26 cellular contexts compared by ENCODE assay signal in the genomic region with DNA sequence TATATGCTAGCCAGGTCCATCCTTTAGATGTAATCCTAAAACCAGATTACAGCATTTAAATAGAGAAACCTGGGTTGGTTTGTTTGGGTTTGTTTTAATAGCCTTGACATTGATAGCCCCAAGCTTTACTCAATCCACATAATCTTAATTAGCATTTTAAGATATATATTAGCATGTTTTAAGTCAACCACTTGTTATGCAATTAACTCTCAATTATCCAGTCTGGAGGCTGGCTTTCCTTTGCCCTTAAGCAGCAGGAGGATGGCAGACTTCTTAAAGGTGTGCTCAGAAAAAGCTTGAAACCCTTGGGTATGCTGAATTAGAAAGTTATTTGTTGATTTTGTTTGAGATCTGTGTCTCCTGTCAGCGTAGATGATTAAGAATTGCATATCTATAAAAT. TPM values are rescaled to one million over a fixed set of nuclear protein-coding genes. Genes with fewer than 3 reads are reported as not detected.
DNase-seq lines count a peak whose midpoint lies in the region; ATAC-seq and TF ChIP-seq lines count a peak whose summit lies in the region.
"Had no signal": no experiment of that assay in that cellular context is flagged by ENCODE, and none has a peak within 500 bp of the region (broad histone marks: within the 10 kb centered on the region; RNA-seq: fewer than 3 reads in every experiment).

No MANE protein-coding gene starts in this region.

- CTCF ChIA-PET in WTC11 (lab: Charles Lee): no interaction called here
- CTCF ChIA-PET in activated CD8-positive, alpha-beta T cell treated with anti-CD3 and anti-CD28 coated beads for 36 hours (lab: Charles Lee): interaction anchor here (1.8 kb wide), 1 partner anchor 215 kb away, joined by 4 read pairs; no protein-coding TSS in a partner anchor

- H3K36me3 ChIP-seq in iPS-20b (ENCODE audit: insufficient read depth, low read depth, low read length): peaks cover 20% of the 10 kb centered on the region; the same call in 1 of the 2 replicates
- H3K36me3 ChIP-seq in gastrocnemius medialis: no peaks in the 10 kb centered on the region
- H3K36me3 ChIP-seq: BE2C, MG63 had no signal

- peaks cover 31% of the 10 kb centered on the region for H3K36me3 Mint-ChIP-seq in WTC11
- H3K36me3 Mint-ChIP-seq in activated T-helper 2 cell treated with anti-CD3 and anti-CD28 coated beads, Interferon-gamma antibody, Interleukin-2, Interleukin-4, amounts not matched to agents 10 μg/mL and 5 μg/mL and 100 μg/mL, durations not matched to agents 14 hours and 24 hours and 36 hours (ENCODE audit: low read depth): no peaks in the 10 kb centered on the region
- no peaks in the 10 kb centered on the region for H3K36me3 Mint-ChIP-seq in activated CD8-positive, alpha-beta T cell treated with anti-CD3 and anti-CD28 coated beads for 36 hours (ENCODE audit: low read depth)

- H3K4me1 Mint-ChIP-seq in WTC11: peaks cover 55% of the 10 kb centered on the region
- no peaks in the 10 kb centered on the region for H3K4me1 Mint-ChIP-seq in activated T-helper 2 cell treated with anti-CD3 and anti-CD28 coated beads, Interferon-gamma antibody, Interleukin-2, Interleukin-4, amounts not matched to agents 10 μg/mL and 5 μg/mL and 100 μg/mL, durations not matched to agents 14 hours and 24 hours and 36 hours (ENCODE audit: low read depth)
- H3K4me1 Mint-ChIP-seq in activated CD8-positive, alpha-beta T cell treated with anti-CD3 and anti-CD28 coated beads for 36 hours (ENCODE audit: low read depth): no peaks in the 10 kb centered on the region

- no peak for TF ChIP-seq POLR2A in gastrocnemius medialis (IDR thresholded peaks at IDR 0.05)

- H3K27me3 Mint-ChIP-seq in WTC11 (ENCODE audit: low read depth): peaks cover 31% of the 10 kb centered on the region
- peaks cover 5% of the 10 kb centered on the region for H3K27me3 Mint-ChIP-seq in activated T-helper 2 cell treated with anti-CD3 and anti-CD28 coated beads, Interferon-gamma antibody, Interleukin-2, Interleukin-4, amounts not matched to agents 10 μg/mL and 5 μg/mL and 100 μg/mL, durations not matched to agents 14 hours and 24 hours and 36 hours (ENCODE audit: low read depth)
- peaks cover 8% of the 10 kb centered on the region for H3K27me3 Mint-ChIP-seq in activated CD8-positive, alpha-beta T cell treated with anti-CD3 and anti-CD28 coated beads for 36 hours

- H3K9ac ChIP-seq in iPS-20b (ENCODE audit: low read depth, low read length): peak overlapping the region; percentile 60

- TF ChIP-seq CTCF in WTC11 (IDR thresholded peaks at IDR 0.05): no peak
- TF ChIP-seq CTCF in gastrocnemius medialis (IDR thresholded peaks at IDR 0.05 in 4 of 5, conservative IDR thresholded peaks at IDR 0.05 in 1 of 5): no peak
- TF ChIP-seq CTCF in activated CD8-positive, alpha-beta T cell treated with anti-CD3 and anti-CD28 coated beads for 36 hours (IDR thresholded peaks at IDR 0.05): no peak

- peak; percentile 78 for ATAC-seq in WTC11
- ATAC-seq in gastrocnemius medialis: no peak
- ATAC-seq in activated CD8-positive, alpha-beta T cell treated with anti-CD3 and anti-CD28 coated beads for 36 hours: no peak
- ATAC-seq: HCT116, Panc1 had no signal

- H3K4me3 Mint-ChIP-seq in WTC11: peak overlapping the region; percentile 55
- H3K4me3 Mint-ChIP-seq in activated T-helper 2 cell treated with anti-CD3 and anti-CD28 coated beads, Interferon-gamma antibody, Interleukin-2, Interleukin-4, amounts not matched to agents 10 μg/mL and 5 μg/mL and 100 μg/mL, durations not matched to agents 14 hours and 24 hours and 36 hours (ENCODE audit: low read depth): no peak overlapping the region
- no peak overlapping the region for H3K4me3 Mint-ChIP-seq in activated CD8-positive, alpha-beta T cell treated with anti-CD3 and anti-CD28 coated beads for 36 hours

- peak overlapping the region; percentile 70 for H3K27ac Mint-ChIP-seq in WTC11
- no peak overlapping the region for H3K27ac Mint-ChIP-seq in activated T-helper 2 cell treated with anti-CD3 and anti-CD28 coated beads, Interferon-gamma antibody, Interleukin-2, Interleukin-4, amounts not matched to agents 10 μg/mL and 5 μg/mL and 100 μg/mL, durations not matched to agents 14 hours and 24 hours and 36 hours
- H3K27ac Mint-ChIP-seq in activated CD8-positive, alpha-beta T cell treated with anti-CD3 and anti-CD28 coated beads for 36 hours: no peak overlapping the region

- intact Hi-C loops in activated T-helper 2 cell treated with anti-CD3 and anti-CD28 coated beads, Interferon-gamma antibody, Interleukin-2, Interleukin-4, amounts not matched to agents 10 μg/mL and 5 μg/mL and 100 μg/mL, durations not matched to agents 14 hours and 24 hours and 36 hours (cut with micrococcal nuclease): no loop called here
- intact Hi-C loops in gastrocnemius medialis (cut with DNase I; ENCODE audit: low total_unique reads): no loop called here
- intact Hi-C loops in activated CD8-positive, alpha-beta T cell treated with anti-CD3 and anti-CD28 coated beads for 36 hours (cut with micrococcal nuclease): no loop called here

- H3K27me3 ChIP-seq in iPS-20b (ENCODE audit: insufficient read depth, low read length): no peaks in the 10 kb centered on the region
- H3K27me3 ChIP-seq in gastrocnemius medialis: no peaks in the 10 kb centered on the region
- H3K27me3 ChIP-seq: BE2C, MG63 had no signal

- peak; percentile 11 for DNase-seq in NCI-H82 (lab: John Stamatoyannopoulos, UW)
- no peak for DNase-seq in NCI-H82 treated with DMSO at 0.1 percent for 48 hours (lab: John Stamatoyannopoulos, UW; ENCODE audit: unreplicated experiment)
- DNase-seq in WTC11 (ENCODE audit: low spot score): no peak
- no peak for DNase-seq in activated T-helper 2 cell treated with anti-CD3 and anti-CD28 coated beads, Interferon-gamma antibody, Interleukin-2, Interleukin-4, amounts not matched to agents 10 μg/mL and 5 μg/mL and 100 μg/mL, durations not matched to agents 14 hours and 24 hours and 36 hours (ENCODE audit: low spot score)
- no peak for DNase-seq in gastrocnemius medialis
- no peak for DNase-seq in activated CD8-positive, alpha-beta T cell treated with anti-CD3 and anti-CD28 coated beads for 36 hours
- DNase-seq: 8988T, ACHN, BE2C, Calu3, DMS153, GOT3, IMR-90, KG1, MG63, NCI-H2029, NCI-H446, NCI-H526, SHP77 had no signal

- H3K9me3 Mint-ChIP-seq in WTC11: peaks cover 7% of the 10 kb centered on the region
- H3K9me3 Mint-ChIP-seq in activated T-helper 2 cell treated with anti-CD3 and anti-CD28 coated beads, Interferon-gamma antibody, Interleukin-2, Interleukin-4, amounts not matched to agents 10 μg/mL and 5 μg/mL and 100 μg/mL, durations not matched to agents 14 hours and 24 hours and 36 hours: no peaks in the 10 kb centered on the region
- H3K9me3 Mint-ChIP-seq in activated CD8-positive, alpha-beta T cell treated with anti-CD3 and anti-CD28 coated beads for 36 hours: no peaks in the 10 kb centered on the region

- H3K4me1 ChIP-seq in iPS-20b (ENCODE audit: insufficient read depth, low read length) (peaks cover 27% of the 10 kb centered on the region), gastrocnemius medialis (no peaks in the 10 kb centered on the region)
- H3K4me1 ChIP-seq: BE2C had no signal

- in situ Hi-C loops in gastrocnemius medialis (cut with MboI; ENCODE audit: low sequenced_read_pairs in 4 of 4): no loop called here

- H3K4me3 ChIP-seq in iPS-20b (ENCODE audit: low read length): peak overlapping the region; percentile 42
- no peak overlapping the region for H3K4me3 ChIP-seq in gastrocnemius medialis
- H3K4me3 ChIP-seq: MG63 had no signal

- POLR2A ChIA-PET in WTC11 (lab: Charles Lee): interaction anchor here (0.6 kb wide), 1 partner anchor 18 kb away, joined by 4 read pairs; no protein-coding TSS in a partner anchor
- POLR2A ChIA-PET in activated CD8-positive, alpha-beta T cell treated with anti-CD3 and anti-CD28 coated beads for 36 hours (lab: Charles Lee): no interaction called here

- H3K9me3 ChIP-seq in iPS-20b (ENCODE audit: insufficient read depth, low read depth, low read length) (no peaks in the 10 kb centered on the region), gastrocnemius medialis (no peaks in the 10 kb centered on the region)
- H3K9me3 ChIP-seq: BE2C, MG63 had no signal

- H3K27ac ChIP-seq in iPS-20b (ENCODE audit: low read length) (no peak overlapping the region), gastrocnemius medialis (no peak overlapping the region)
- H3K27ac ChIP-seq: RWPE1 had no signal

TF ChIP-seq in WTC11, 78 proteins besides CTCF, POLR2A, EP300 and RAD21:
- TF ChIP-seq ZBTB21 (CRISPR knock-in tag; IDR thresholded peaks at IDR 0.05; ENCODE audit: borderline replicate concordance) (no peak), TEAD1 (CRISPR knock-in tag; IDR thresholded peaks at IDR 0.05) (0 out of 2 replicates have a peak, but pooled peaks have one; percentile 31)

RNA-seq across cellular contexts. Expression of a gene that starts 46.3 kb away (rescaled TPM):
- total RNA-seq in WTC11 (2021): not detected in 3 replicates
- not detected in 2 replicates for total RNA-seq in activated T-helper 2 cell treated with anti-CD3 and anti-CD28 coated beads, Interferon-gamma antibody, Interleukin-2, Interleukin-4, amounts not matched to agents 10 μg/mL and 5 μg/mL and 100 μg/mL, durations not matched to agents 14 hours and 24 hours and 36 hours
- total RNA-seq in gastrocnemius medialis: not detected
- not detected for total RNA-seq in activated CD8-positive, alpha-beta T cell treated with anti-CD3 and anti-CD28 coated beads for 36 hours
- total RNA-seq: Calu3, HT-29, IMR-90, OCI-LY7, SK-MEL-5 had no signal
